In the genomic region with DNA sequence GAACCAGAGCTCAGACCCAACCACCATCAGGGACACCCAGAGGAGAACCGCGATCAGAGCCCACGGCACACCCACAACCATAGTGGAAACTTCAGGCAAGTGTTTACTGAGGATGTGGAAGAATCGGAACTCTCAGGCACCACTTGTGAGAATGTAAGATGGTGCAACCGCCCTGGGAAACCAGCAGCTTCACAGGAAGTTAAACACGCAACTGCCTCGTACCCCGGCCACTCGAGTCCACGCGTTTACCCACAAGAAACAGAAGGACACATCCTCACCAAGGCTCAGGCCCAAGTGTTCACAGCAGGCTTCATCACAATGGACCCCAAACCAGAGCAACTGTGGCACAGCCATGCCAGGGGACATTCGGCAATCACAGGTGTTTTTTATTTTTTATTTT, we compare ENCODE assay signal across 14 cellular contexts.
"Had no signal": no experiment of that assay in that cellular context is flagged by ENCODE, and none has a peak within 500 bp of the region (broad histone marks: within the 10 kb centered on the region; RNA-seq: fewer than 3 reads in every experiment).

No MANE protein-coding gene starts in this region.

- H3K4me1 Mint-ChIP-seq: activated T-helper 17 cell treated with anti-CD3 and anti-CD28 coated beads, Interleukin-2, amount 50 U/mL, for 72 hours had no signal

- H3K36me3 ChIP-seq: neural progenitor cell, right lobe of liver had no signal

- H3K4me3 ChIP-seq: neural progenitor cell, right lobe of liver had no signal

- H3K27me3 ChIP-seq: foreskin keratinocyte, neural progenitor cell, right lobe of liver had no signal

- ATAC-seq: activated naive CD4-positive, alpha-beta T cell treated with anti-CD3 and anti-CD28 coated beads, Interleukin-2, amount 50 U/mL, for 72 hours; activated T-helper 17 cell treated with anti-CD3 and anti-CD28 coated beads, Interleukin-2, amount 50 U/mL, for 72 hours; foreskin keratinocyte; right lobe of liver had no signal

- H3K4me3 Mint-ChIP-seq: activated T-helper 17 cell treated with anti-CD3 and anti-CD28 coated beads, Interleukin-2, amount 50 U/mL, for 72 hours; mesothelial cell of epicardium; neural progenitor cell had no signal

- FAIRE-seq: islet of Langerhans had no signal

- H3K4me2 ChIP-seq: neural progenitor cell, SK-N-SH had no signal

- H3K9me3 ChIP-seq: right lobe of liver, SK-N-SH had no signal

- H3K9me3 Mint-ChIP-seq: activated naive CD4-positive, alpha-beta T cell treated with anti-CD3 and anti-CD28 coated beads, Interleukin-2, amount 50 U/mL, for 72 hours; activated T-helper 17 cell treated with anti-CD3 and anti-CD28 coated beads, Interleukin-2, amount 50 U/mL, for 72 hours; mesothelial cell of epicardium; neural progenitor cell had no signal

- H3K36me3 Mint-ChIP-seq: activated naive CD4-positive, alpha-beta T cell treated with anti-CD3 and anti-CD28 coated beads, Interleukin-2, amount 50 U/mL, for 72 hours; mesothelial cell of epicardium had no signal

- H3K4me1 ChIP-seq: foreskin keratinocyte, right lobe of liver had no signal

- DNase-seq: activated CD4-positive, alpha-beta T cell treated with anti-CD3 and anti-CD28 coated beads for 48 hours; foreskin keratinocyte; right lobe of liver; SK-N-SH; stimulated activated CD4-positive, alpha-beta T cell treated with anti-CD3 and anti-CD28 coated beads, Interleukin-12 subunit alpha, Interleukin-12 subunit beta, amount 100 ng/mL, for 4 hours; stimulated activated naive CD4-positive, alpha-beta T cell; substantia nigra; T-helper 1 cell had no signal

- H2AFZ ChIP-seq: neural progenitor cell had no signal

- H3K27ac ChIP-seq: foreskin keratinocyte, neural progenitor cell, right lobe of liver had no signal

- H3K9ac ChIP-seq: neural progenitor cell, SK-N-SH had no signal

- H3K27ac Mint-ChIP-seq: activated naive CD4-positive, alpha-beta T cell treated with anti-CD3 and anti-CD28 coated beads, Interleukin-2, amount 50 U/mL, for 72 hours; activated T-helper 17 cell treated with anti-CD3 and anti-CD28 coated beads, Interleukin-2, amount 50 U/mL, for 72 hours; mesothelial cell of epicardium; neural progenitor cell; progenitor cell of endocrine pancreas had no signal
